ENCODE assay signal across 15 cellular contexts in the genomic region with DNA sequence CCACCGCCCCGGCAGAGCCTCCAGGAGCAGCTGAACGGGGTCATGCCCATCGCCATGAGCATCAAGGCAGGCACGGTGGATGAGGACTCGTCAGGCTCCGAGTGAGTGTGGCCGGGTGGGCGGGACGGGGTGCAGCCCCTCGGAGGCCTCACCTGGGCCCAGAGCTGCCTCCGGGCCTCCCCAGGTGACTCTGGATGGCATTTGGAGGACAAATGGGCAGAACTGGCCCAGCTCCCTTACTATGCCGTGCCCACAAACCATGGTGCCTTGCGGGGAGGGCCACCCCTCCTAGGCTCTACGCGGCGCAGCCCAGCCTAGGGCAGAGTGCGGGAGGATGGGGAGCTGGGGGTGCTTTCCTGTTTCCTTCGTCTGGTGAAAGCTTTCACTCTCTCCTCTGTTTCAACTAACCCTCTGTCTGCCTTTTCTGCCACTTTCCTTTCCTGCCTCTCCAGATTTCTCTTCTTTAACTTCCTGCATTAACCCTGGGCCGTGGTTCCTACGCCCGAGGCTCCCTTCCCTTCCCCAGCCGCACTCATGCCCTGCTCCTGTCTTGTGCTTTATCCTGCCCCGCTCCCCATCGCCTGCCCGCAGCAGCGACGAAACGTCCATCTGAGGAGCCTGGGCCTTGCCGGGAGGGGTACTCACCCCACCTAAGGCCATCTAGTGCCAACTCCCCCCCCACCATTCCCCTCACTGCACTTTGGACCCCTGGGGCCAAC. TPM values are rescaled to one million over a fixed set of nuclear protein-coding genes. Genes with fewer than 3 reads are reported as not detected.
DNase-seq lines count a peak whose midpoint lies in the region; ATAC-seq and TF ChIP-seq lines count a peak whose summit lies in the region.
"Had no signal": no experiment of that assay in that cellular context is flagged by ENCODE, and none has a peak within 500 bp of the region (broad histone marks: within the 10 kb centered on the region; RNA-seq: fewer than 3 reads in every experiment).

No MANE protein-coding gene starts in this region.

- peaks cover 25% of the 10 kb centered on the region for H3K4me1 Mint-ChIP-seq in endothelial cell (ENCODE audit: unreplicated experiment)

- TF ChIP-seq EP300 in gastroesophageal sphincter (IDR thresholded peaks at IDR 0.05) = no peak

- H3K36me3 ChIP-seq in right atrium auricular region (no peaks in the 10 kb centered on the region), mucosa of stomach (ENCODE audit: control insufficient read depth, insufficient read depth, low read length) (no peaks in the 10 kb centered on the region), upper lobe of right lung (no peaks in the 10 kb centered on the region), gastroesophageal sphincter (peaks cover 0 to 46% of the 10 kb centered on the region in 2 donors)
- H3K36me3 ChIP-seq: thoracic aorta had no signal

- TF ChIP-seq POLR2A in gastroesophageal sphincter (IDR thresholded peaks at IDR 0.05) = no peak

- H3K27me3 Mint-ChIP-seq in endothelial cell (ENCODE audit: unreplicated experiment) = peaks cover 9% of the 10 kb centered on the region

- TF ChIP-seq CTCF in right atrium auricular region (IDR thresholded peaks at IDR 0.05) = no peak
- TF ChIP-seq CTCF in endothelial cell (IDR thresholded peaks at IDR 0.05; ENCODE audit: unreplicated experiment) = no peak
- TF ChIP-seq CTCF in upper lobe of right lung (IDR thresholded peaks at IDR 0.05) = no peak
- no peak for TF ChIP-seq CTCF in gastroesophageal sphincter (IDR thresholded peaks at IDR 0.05)

- H3K4me3 Mint-ChIP-seq in endothelial cell (ENCODE audit: unreplicated experiment) = no peak overlapping the region
- H3K4me3 Mint-ChIP-seq: naive B cell had no signal

- H3K36me3 Mint-ChIP-seq in endothelial cell (ENCODE audit: low read depth, unreplicated experiment) = no peaks in the 10 kb centered on the region
- H3K36me3 Mint-ChIP-seq: naive B cell had no signal

- DNase-seq in Right ventricle myocardium inferior (ENCODE audit: missing footprints) = peak; percentile 59
- DNase-seq in right atrium auricular region (ENCODE audit: low spot score) = no peak
- no peak for DNase-seq in endothelial cell (ENCODE audit: low spot score)
- no peak for DNase-seq in upper lobe of right lung
- no peak for DNase-seq in DMS 273 treated with DMSO at 0.1 percent for 48 hours (lab: John Stamatoyannopoulos, UW)
- DNase-seq: activated CD4-positive, alpha-beta T cell treated with anti-CD3 and anti-CD28 coated beads, Interleukin-2, amount 50 U/mL, for 4 hours; MV-4-11; naive B cell; OCI-M1 had no signal

- intact Hi-C loops in Right ventricle myocardium inferior (cut with DNase I) (no loop called here), upper lobe of right lung (cut with DNase I) (no loop called here)

- H3K27ac Mint-ChIP-seq in endothelial cell (ENCODE audit: unreplicated experiment) = peak overlapping the region; percentile 85
- H3K27ac Mint-ChIP-seq: activated T-helper 2 cell treated with anti-CD3 and anti-CD28 coated beads, Interferon-gamma antibody, Interleukin-2, Interleukin-4, amounts not matched to agents 10 μg/mL and 5 μg/mL and 100 μg/mL, durations not matched to agents 14 hours and 24 hours and 36 hours; naive B cell had no signal

- no peak for ATAC-seq in Right ventricle myocardium inferior
- peak; percentile 57 for ATAC-seq in upper lobe of right lung
- no peak for ATAC-seq in gastroesophageal sphincter
- no peak for ATAC-seq in HG02973 (IDR thresholded peaks at IDR 0.05; ENCODE audit: unreplicated experiment)

- H3K27me3 ChIP-seq in right atrium auricular region (no peaks in the 10 kb centered on the region), mucosa of stomach (ENCODE audit: control insufficient read depth, insufficient read depth, low read length) (no peaks in the 10 kb centered on the region), upper lobe of right lung (no peaks in the 10 kb centered on the region), gastroesophageal sphincter (no peaks in the 10 kb centered on the region)

- H3K4me3 ChIP-seq in right atrium auricular region (no peak overlapping the region), mucosa of stomach (ENCODE audit: low read length) (no peak overlapping the region), upper lobe of right lung (peak overlapping the region; percentile 25), gastroesophageal sphincter (no peak overlapping the region)
- H3K4me3 ChIP-seq: thoracic aorta had no signal

- WGBS in gastroesophageal sphincter (ENCODE audit: low coverage in 1 of 2), 2 donors = 50 to 85% methylated on average over 2 to 13 of the region's 30 CpGs

- H3K27ac ChIP-seq in right atrium auricular region (no peak overlapping the region), upper lobe of right lung (peak overlapping the region; percentile 72), gastroesophageal sphincter (peak overlapping the region in 2 of 4 donors; percentile 64 to 74)
- H3K27ac ChIP-seq: thoracic aorta had no signal

- peaks cover 0 to 4% of the 10 kb centered on the region in 2 donors for H3K4me1 ChIP-seq in right atrium auricular region
- H3K4me1 ChIP-seq in mucosa of stomach (ENCODE audit: control insufficient read depth, insufficient read depth, low read length) = peaks cover 36% of the 10 kb centered on the region
- peaks cover 17% of the 10 kb centered on the region for H3K4me1 ChIP-seq in upper lobe of right lung
- H3K4me1 ChIP-seq in gastroesophageal sphincter = peaks cover 5 to 51% (median 6%) of the 10 kb centered on the region in 3 donors

- H3K9me3 Mint-ChIP-seq in endothelial cell (ENCODE audit: unreplicated experiment) = no peaks in the 10 kb centered on the region
- H3K9me3 Mint-ChIP-seq: activated T-helper 2 cell treated with anti-CD3 and anti-CD28 coated beads, Interferon-gamma antibody, Interleukin-2, Interleukin-4, amounts not matched to agents 10 μg/mL and 5 μg/mL and 100 μg/mL, durations not matched to agents 14 hours and 24 hours and 36 hours; naive B cell had no signal

- H3K9me3 ChIP-seq in right atrium auricular region (no peaks in the 10 kb centered on the region), mucosa of stomach (ENCODE audit: control insufficient read depth, low read length) (no peaks in the 10 kb centered on the region), upper lobe of right lung (no peaks in the 10 kb centered on the region), gastroesophageal sphincter (no peaks in the 10 kb centered on the region)
- H3K9me3 ChIP-seq: thoracic aorta had no signal

- peak overlapping the region; percentile 29 for H3K9ac ChIP-seq in mucosa of stomach (ENCODE audit: low read length)

RNA-seq across cellular contexts. Expression of gene PSRC1, which starts 9.2 kb away (rescaled TPM):
- total RNA-seq in Right ventricle myocardium inferior (1.2 TPM), right atrium auricular region (1 to 10 TPM; 2.2 to 2.4 TPM), endothelial cell (ENCODE audit: unreplicated experiment) (9.7 TPM), upper lobe of right lung (2.9 TPM), gastroesophageal sphincter (10 to 100 TPM in 2 of 4 donors, 1 to 10 TPM in 2; 6.9 to 26.9 (median 10.3) TPM)

RNA-seq across cellular contexts. Expression of gene CELSR2, which starts 24.4 kb away (rescaled TPM):
- total RNA-seq in Right ventricle myocardium inferior = 6.5 TPM
- 10 to 100 TPM; 20.2 to 23.7 TPM for total RNA-seq in right atrium auricular region
- total RNA-seq in endothelial cell (ENCODE audit: unreplicated experiment) = 1.6 TPM
- 7.4 TPM for total RNA-seq in upper lobe of right lung
- 10 to 100 TPM in 2 of 4 donors, 1 to 10 TPM in 2; 5.7 to 18.6 (median 9.1) TPM for total RNA-seq in gastroesophageal sphincter

RNA-seq across cellular contexts. Expression of gene MYBPHL, which starts 33.1 kb away (rescaled TPM):
- total RNA-seq in Right ventricle myocardium inferior (not detected), right atrium auricular region (100 to 1,000 TPM in 1 of 2 donors, 10 to 100 TPM in 1; 62.2 to 381 TPM), endothelial cell (ENCODE audit: unreplicated experiment) (not detected), upper lobe of right lung (3.6 TPM), gastroesophageal sphincter (under 1 TPM in 1 of 4 donors, not detected in 3; 0.46 TPM)
- total RNA-seq: activated T-helper 2 cell treated with anti-CD3 and anti-CD28 coated beads, Interferon-gamma antibody, Interleukin-2, Interleukin-4, amounts not matched to agents 10 μg/mL and 5 μg/mL and 100 μg/mL, durations not matched to agents 14 hours and 24 hours and 36 hours; T-helper 2 cell treated with Interferon-gamma antibody and Interleukin-4, amounts not matched to agents 100 ng/mL and 5 ng/mL, for 36 hours had no signal

Comparison
In these comparisons a context has a peak if more than half of its experiments do, and no peak if none do; other contexts are left out.
1. RNA of gene MYBPHL, which starts 33.1 kb away (total RNA-seq): 62.2 to 381 TPM in right atrium auricular region; 3.6 TPM in upper lobe of right lung (single experiment), not detected in Right ventricle myocardium inferior (single experiment), not detected in endothelial cell (single experiment) and 0.46 TPM in gastroesophageal sphincter; every median in the first group is over 10 times any median in the second.